In genomic region chr19:29645491-29645867, GRCh38 we compare ENCODE assay signal across 17 cellular contexts. TPM values are rescaled to one million over a fixed set of nuclear protein-coding genes. Genes with fewer than 3 reads are reported as not detected.
DNase-seq lines count a peak whose midpoint lies in the region; ATAC-seq, FAIRE-seq and TF ChIP-seq lines count a peak whose summit lies in the region.
"Had no signal": no experiment of that assay in that cellular context is flagged by ENCODE, and none has a peak within 500 bp of the region (broad histone marks: within the 10 kb centered on the region; RNA-seq: fewer than 3 reads in every experiment).

No MANE protein-coding gene starts in this region.

- peak overlapping the region; percentile 70 for H3K4me2 ChIP-seq in keratinocyte (ENCODE audit: control insufficient read depth, extremely low read depth, insufficient read depth, low read depth, low read length)

- no peaks in the 10 kb centered on the region for H3K79me2 ChIP-seq in keratinocyte (ENCODE audit: control insufficient read depth, insufficient read depth, low read length)

- CTCF ChIA-PET in CD4-positive, alpha-beta T cell (lab: Charles Lee): no interaction called here

- FAIRE-seq in keratinocyte (lab: Jason Lieb, UNC): no peak

- TF ChIP-seq CTCF in C4-2B (conservative IDR thresholded peaks at IDR 0.05) (no peak), HFFc6 (IDR thresholded peaks at IDR 0.05) (no peak), keratinocyte (optimal IDR thresholded peaks at IDR 0.05 in 1 of 3, IDR thresholded peaks at IDR 0.05 in 1 of 3, conservative IDR thresholded peaks at IDR 0.05 in 1 of 3; ENCODE audit: extremely low read depth in 1 of 3, insufficient read depth in 2 of 3, low read length in 3 of 3) (no peak)
- no peak for TF ChIP-seq CTCF in CD4-positive, alpha-beta T cell (IDR thresholded peaks at IDR 0.05)

- no peak for ATAC-seq in central memory CD8-positive, alpha-beta T cell (replicated peaks; ENCODE audit: extremely low read depth, poor library complexity, severe bottlenecking)
- ATAC-seq in CD4-positive, alpha-beta T cell (ENCODE audit: poor library complexity): no peak

- H3K4me1 Mint-ChIP-seq in HFFc6 (ENCODE audit: low read depth): peaks cover 22% of the 10 kb centered on the region
- H3K4me1 Mint-ChIP-seq in central memory CD8-positive, alpha-beta T cell: peaks cover 19% of the 10 kb centered on the region
- H3K4me1 Mint-ChIP-seq in CD4-positive, alpha-beta T cell (ENCODE audit: low read depth): peaks cover 18% of the 10 kb centered on the region

- H3K27me3 Mint-ChIP-seq in HFFc6 (ENCODE audit: insufficient read depth): peaks cover 7% of the 10 kb centered on the region
- H3K27me3 Mint-ChIP-seq in central memory CD8-positive, alpha-beta T cell: no peaks in the 10 kb centered on the region
- H3K27me3 Mint-ChIP-seq in CD4-positive, alpha-beta T cell: no peaks in the 10 kb centered on the region

- H2AFZ ChIP-seq in keratinocyte (ENCODE audit: control insufficient read depth, low read length): no peak overlapping the region

- H3K27ac Mint-ChIP-seq in HFFc6: no peak overlapping the region
- peak overlapping the region; percentile 77 for H3K27ac Mint-ChIP-seq in central memory CD8-positive, alpha-beta T cell (ENCODE audit: low read depth)
- no peak overlapping the region for H3K27ac Mint-ChIP-seq in CD4-positive, alpha-beta T cell

- H3K9me3 ChIP-seq in keratinocyte (ENCODE audit: control insufficient read depth, low read depth, low read length): no peaks in the 10 kb centered on the region
- no peaks in the 10 kb centered on the region for H3K9me3 ChIP-seq in CD4-positive, alpha-beta T cell (ENCODE audit: control insufficient read depth, low read length)
- H3K9me3 ChIP-seq: MG63, ovary had no signal

- H3K4me3 Mint-ChIP-seq in HFFc6: peak overlapping the region; percentile 64
- peak overlapping the region; percentile 33 for H3K4me3 Mint-ChIP-seq in central memory CD8-positive, alpha-beta T cell
- H3K4me3 Mint-ChIP-seq in CD4-positive, alpha-beta T cell: no peak overlapping the region

- H3K27ac ChIP-seq in C4-2B (peak overlapping the region; percentile 50; the same call in 1 of the 2 replicates), keratinocyte (ENCODE audit: control insufficient read depth, insufficient read depth, low read length) (no peak overlapping the region)
- H3K27ac ChIP-seq in CD4-positive, alpha-beta T cell (ENCODE audit: low read depth, low read length): no peak overlapping the region
- H3K27ac ChIP-seq: ovary had no signal

- POLR2A ChIA-PET in CD4-positive, alpha-beta T cell (lab: Charles Lee): interaction anchor here (1.6 kb wide), 1 partner anchor 39 kb away, joined by 6 read pairs; the partner anchor contains the start of gene POP4

- dilution Hi-C loops in keratinocyte (cut with MboI; ENCODE audit: extremely low pct_ligation_motif_present, low sequenced_read_pairs): no loop called here

- intact Hi-C loops in CD4-positive, alpha-beta T cell (cut with DNase I, micrococcal nuclease): no loop called here

- no peaks in the 10 kb centered on the region for H3K36me3 Mint-ChIP-seq in HFFc6 (ENCODE audit: low read depth)
- no peaks in the 10 kb centered on the region for H3K36me3 Mint-ChIP-seq in central memory CD8-positive, alpha-beta T cell (ENCODE audit: insufficient read depth)
- H3K36me3 Mint-ChIP-seq in CD4-positive, alpha-beta T cell (ENCODE audit: low read depth): no peaks in the 10 kb centered on the region

- no peak overlapping the region for H3K4me3 ChIP-seq in keratinocyte (ENCODE audit: control insufficient read depth in 2 of 3, extremely low read depth in 1 of 3, insufficient read depth in 2 of 3, low read depth in 1 of 3, low read length in 3 of 3)
- H3K4me3 ChIP-seq: MG63, ovary had no signal

- no peaks in the 10 kb centered on the region for H3K27me3 ChIP-seq in keratinocyte (ENCODE audit: control insufficient read depth, extremely low read depth, insufficient read depth, low read length)
- no peaks in the 10 kb centered on the region for H3K27me3 ChIP-seq in CD4-positive, alpha-beta T cell (ENCODE audit: control insufficient read depth, insufficient read depth, low read length)
- H3K27me3 ChIP-seq: dorsolateral prefrontal cortex, MG63, ovary had no signal

- peaks cover 27% of the 10 kb centered on the region for H3K4me1 ChIP-seq in keratinocyte (ENCODE audit: control insufficient read depth, extremely low read depth, insufficient read depth, low read length)

- no peak overlapping the region for H3K9ac ChIP-seq in keratinocyte (ENCODE audit: control insufficient read depth, extremely low read depth, insufficient read depth, low read length)

- no peak for DNase-seq in HFFc6
- no peak for DNase-seq in central memory CD8-positive, alpha-beta T cell (ENCODE audit: low spot score in 2 of 2)
- DNase-seq in keratinocyte (ENCODE audit: low read depth, low spot score): no peak
- no peak for DNase-seq in kidney glomerular epithelial cell (lab: John Stamatoyannopoulos, UW)
- no peak for DNase-seq in ureter (ENCODE audit: low spot score)
- no peak for DNase-seq in CD4-positive, alpha-beta T cell
- DNase-seq: activated CD4-positive, CD25-positive, alpha-beta regulatory T cell; activated naive CD4-positive, alpha-beta T cell; DMS53; NCI-H1930; NCI-H510A treated with DMSO at 0.1 percent for 48 hours; stimulated activated CD4-positive, alpha-beta T cell treated with anti-CD3 and anti-CD28 coated beads, Interleukin-4, amount 100 ng/mL, for 24 hours; stimulated activated CD8-positive, alpha-beta memory T cell treated with anti-CD3 and anti-CD28 coated beads, Interleukin-4, amount 100 ng/mL, for 48 hours had no signal

- no peaks in the 10 kb centered on the region for H3K9me3 Mint-ChIP-seq in HFFc6
- no peaks in the 10 kb centered on the region for H3K9me3 Mint-ChIP-seq in central memory CD8-positive, alpha-beta T cell
- H3K9me3 Mint-ChIP-seq in CD4-positive, alpha-beta T cell: no peaks in the 10 kb centered on the region

- H3K36me3 ChIP-seq in keratinocyte (ENCODE audit: control insufficient read depth in 2 of 2, extremely low read depth in 1 of 2, insufficient read depth in 2 of 2, low read length in 2 of 2): no peaks in the 10 kb centered on the region
- H3K36me3 ChIP-seq: MG63, ovary had no signal

- H4K20me1 ChIP-seq in keratinocyte (ENCODE audit: control insufficient read depth, extremely low read depth, insufficient read depth, low read length): no peaks in the 10 kb centered on the region

- H3K9me1 ChIP-seq in keratinocyte (ENCODE audit: control insufficient read depth, extremely low read depth, insufficient read depth, low read length): no peaks in the 10 kb centered on the region

RNA-seq across cellular contexts. Expression of gene PLEKHF1, which starts 19.8 kb away (rescaled TPM):
- total RNA-seq in HFFc6 (2021; fragmentation: NEBNext Ultra II Directional; extraction: Animal tissue kit (Norgen Biotek cat#: 25700)): 1 to 10 TPM; 1.4 to 2.8 (median 2.6) TPM
- polyA plus RNA-seq in keratinocyte: 9.4 to 22.0 TPM (median 11.4 TPM) in 3 replicates
- 4.2 TPM for polyA plus RNA-seq in keratinocyte (2011; ENCODE audit: low read depth)
- 7.8 and 18.2 TPM in 2 replicates for polyA plus RNA-seq in keratinocyte (2011; cell fraction: cytosol; rRNA removed)
- polyA plus RNA-seq in keratinocyte (2011; cell fraction: nucleus; rRNA removed): 20.9 and 25.8 TPM in 2 replicates
- 8.8 and 15.1 TPM in 2 replicates for polyA plus RNA-seq in keratinocyte (2012; ENCODE audit: low replicate concordance)
- polyA minus RNA-seq in keratinocyte: 7.9 to 16.5 TPM (median 14.5 TPM) in 3 replicates
- polyA minus RNA-seq in keratinocyte (2011; cell fraction: cytosol; rRNA and poly(A)+ RNA removed): 42.6 TPM
- 16.8 and 22.4 TPM in 2 replicates for polyA minus RNA-seq in keratinocyte (2011; cell fraction: nucleus; rRNA and poly(A)+ RNA removed)
- 27.1 TPM for total RNA-seq in ureter
- total RNA-seq in CD4-positive, alpha-beta T cell: 10 to 100 TPM; 37.5 to 41.0 TPM

RNA-seq across cellular contexts. Expression of gene POP4, which starts 39.4 kb away (rescaled TPM):
- 100 to 1,000 TPM in 2 of 6 experiments, 10 to 100 TPM in 4; 73.9 to 104 (median 88.8) TPM for total RNA-seq in HFFc6 (2021; fragmentation: NEBNext Ultra II Directional; extraction: Animal tissue kit (Norgen Biotek cat#: 25700))
- 93.9 to 110 TPM (median 104 TPM) in 3 replicates for polyA plus RNA-seq in keratinocyte
- polyA plus RNA-seq in keratinocyte (2011; ENCODE audit: low read depth): 43.6 TPM
- 93.0 and 151 TPM in 2 replicates for polyA plus RNA-seq in keratinocyte (2011; cell fraction: cytosol; rRNA removed)
- 98.5 and 104 TPM in 2 replicates for polyA plus RNA-seq in keratinocyte (2011; cell fraction: nucleus; rRNA removed)
- polyA plus RNA-seq in keratinocyte (2012; ENCODE audit: low replicate concordance): 60.3 and 71.0 TPM in 2 replicates
- polyA minus RNA-seq in keratinocyte: 25.0 to 59.3 TPM (median 39.3 TPM) in 3 replicates
- polyA minus RNA-seq in keratinocyte (2011; cell fraction: cytosol; rRNA and poly(A)+ RNA removed): 98.0 TPM
- 21.5 and 31.6 TPM in 2 replicates for polyA minus RNA-seq in keratinocyte (2011; cell fraction: nucleus; rRNA and poly(A)+ RNA removed)
- total RNA-seq in ureter: 61.5 TPM
- total RNA-seq in CD4-positive, alpha-beta T cell: 10 to 100 TPM; 40.5 to 42.0 TPM
